ENCODE assay signal across 20 cellular contexts in genomic region chr13:106099765-106100164, GRCh38.
A peak's percentile ranks its signal among the peaks of the same experiment; 100 is the strongest.
DNase-seq lines count a peak whose midpoint lies in the region; ATAC-seq and TF ChIP-seq lines count a peak whose summit lies in the region.
"Had no signal": no experiment of that assay in that cellular context is flagged by ENCODE, and none has a peak within 500 bp of the region (broad histone marks: within the 10 kb centered on the region; RNA-seq: fewer than 3 reads in every experiment).

No MANE protein-coding gene starts in this region.

- TF ChIP-seq CTCF in brain (conservative IDR thresholded peaks at IDR 0.05) (no peak), progenitor cell of endocrine pancreas (IDR thresholded peaks at IDR 0.05; ENCODE audit: unreplicated experiment) (no peak)

- intact Hi-C loops in left colon (cut with DNase I, micrococcal nuclease): no loop called here

- H3K36me3 Mint-ChIP-seq in brain: no peaks in the 10 kb centered on the region
- no peaks in the 10 kb centered on the region for H3K36me3 Mint-ChIP-seq in progenitor cell of endocrine pancreas (ENCODE audit: insufficient read depth)
- H3K36me3 Mint-ChIP-seq: immature natural killer cell; natural killer cell treated with Interleukin-12 subunit alpha and Interleukin-12 subunit beta and Interleukin-15 and Interleukin-18, amount 100 ng/mL, for 72 hours; stimulated activated effector memory CD8-positive, alpha-beta T cell treated with anti-CD3 and anti-CD28 coated beads, Interleukin-12 subunit alpha, Interleukin-12 subunit beta, amount 100 ng/mL, for 72 hours had no signal

- H3K27me3 Mint-ChIP-seq in brain: peaks cover 4% of the 10 kb centered on the region
- H3K27me3 Mint-ChIP-seq in progenitor cell of endocrine pancreas: peaks cover 3% of the 10 kb centered on the region
- H3K27me3 Mint-ChIP-seq: natural killer cell treated with Interleukin-12 subunit alpha and Interleukin-12 subunit beta and Interleukin-15 and Interleukin-18, amount 100 ng/mL, for 72 hours had no signal

- peaks cover 45% of the 10 kb centered on the region for H3K4me1 Mint-ChIP-seq in brain
- H3K4me1 Mint-ChIP-seq in progenitor cell of endocrine pancreas (ENCODE audit: low read depth): peaks cover 35% of the 10 kb centered on the region
- H3K4me1 Mint-ChIP-seq: immature natural killer cell; stimulated activated effector memory CD8-positive, alpha-beta T cell treated with anti-CD3 and anti-CD28 coated beads, Interleukin-12 subunit alpha, Interleukin-12 subunit beta, amount 100 ng/mL, for 72 hours had no signal

- DNase-seq in HT-29 (ENCODE audit: low spot score) (peak; percentile 47), left colon (peak in 1 of 2 donors; percentile 51), progenitor cell of endocrine pancreas (ENCODE audit: low spot score, unreplicated experiment) (no peak), GF-D8 (lab: John Stamatoyannopoulos, UW) (no peak)
- no peak for DNase-seq in activated T-cell treated with anti-CD3 and anti-CD28 coated beads, Interleukin-2, amount 50 U/mL, for 1 hour
- DNase-seq: activated gamma-delta T cell treated with Interleukin-2 at 50 U/mL for 16 hours; effector memory CD4-positive, alpha-beta T cell; glutamatergic neuron; immature natural killer cell; lower lobe of right lung; NCI-H1417; NCI-H524 treated with DMSO at 0.1 percent for 48 hours; retina; SIG-M5; T-helper 1 cell had no signal

- H3K4me3 Mint-ChIP-seq in brain (peak overlapping the region in 4 of 5 experiments; percentile 21 to 46 (median 36)), progenitor cell of endocrine pancreas (ENCODE audit: low read depth) (no peak overlapping the region)
- H3K4me3 Mint-ChIP-seq: immature natural killer cell; natural killer cell treated with Interleukin-12 subunit alpha and Interleukin-12 subunit beta and Interleukin-15 and Interleukin-18, amount 100 ng/mL, for 72 hours; stimulated activated effector memory CD8-positive, alpha-beta T cell treated with anti-CD3 and anti-CD28 coated beads, Interleukin-12 subunit alpha, Interleukin-12 subunit beta, amount 100 ng/mL, for 72 hours had no signal

- H3K27ac Mint-ChIP-seq in brain (peak overlapping the region in 4 of 5 experiments; percentile 51 to 90 (median 80)), progenitor cell of endocrine pancreas (peak overlapping the region; percentile 87)
- H3K27ac Mint-ChIP-seq: immature natural killer cell; natural killer cell treated with Interleukin-12 subunit alpha and Interleukin-12 subunit beta and Interleukin-15 and Interleukin-18, amount 100 ng/mL, for 72 hours; stimulated activated effector memory CD8-positive, alpha-beta T cell treated with anti-CD3 and anti-CD28 coated beads, Interleukin-12 subunit alpha, Interleukin-12 subunit beta, amount 100 ng/mL, for 72 hours had no signal

- peaks cover 0 to 9% (median 0%) of the 10 kb centered on the region in 5 experiments for H3K9me3 Mint-ChIP-seq in brain
- peaks cover 3% of the 10 kb centered on the region for H3K9me3 Mint-ChIP-seq in progenitor cell of endocrine pancreas (ENCODE audit: low read depth)
- H3K9me3 Mint-ChIP-seq: immature natural killer cell had no signal

- ATAC-seq in left colon (peak; percentile 5), HG03432 (IDR thresholded peaks at IDR 0.05; ENCODE audit: unreplicated experiment) (no peak), GM18870 (IDR thresholded peaks at IDR 0.05; ENCODE audit: unreplicated experiment) (no peak)
- ATAC-seq: natural killer cell treated with Interleukin-12 subunit alpha and Interleukin-12 subunit beta and Interleukin-15 and Interleukin-18, amount 100 ng/mL, for 72 hours; stimulated activated effector memory CD8-positive, alpha-beta T cell treated with anti-CD3 and anti-CD28 coated beads, Interleukin-12 subunit alpha, Interleukin-12 subunit beta, amount 100 ng/mL, for 72 hours had no signal
